34 cellular contexts compared by ENCODE assay signal in the genomic region with DNA sequence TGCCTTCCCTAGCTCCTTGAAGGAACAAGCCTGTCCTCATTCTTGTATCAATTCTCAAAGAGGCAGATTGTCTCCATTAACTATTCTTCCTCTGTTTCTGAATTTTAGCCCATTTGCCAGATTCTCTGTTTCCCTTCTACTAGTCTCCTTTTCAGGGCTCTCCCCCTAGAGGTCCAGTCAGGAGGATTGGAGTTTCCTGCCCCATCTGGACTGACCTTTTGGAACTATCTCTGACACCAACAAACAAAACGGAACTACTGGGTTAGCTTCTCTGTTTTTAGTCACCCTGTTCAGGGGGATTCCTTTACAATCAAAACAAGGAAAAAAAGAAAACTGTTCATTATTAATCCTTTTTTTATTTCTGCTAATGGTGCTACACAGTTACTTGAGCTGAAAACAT.
"Had no signal": no experiment of that assay in that cellular context is flagged by ENCODE, and none has a peak within 500 bp of the region (broad histone marks: within the 10 kb centered on the region; RNA-seq: fewer than 3 reads in every experiment).

No MANE protein-coding gene starts in this region.

- H3K36me3 Mint-ChIP-seq: brain had no signal

- H3K4me3 ChIP-seq: adrenal gland, cardiac muscle cell, MG63, PC-9 had no signal

- H3K36me3 ChIP-seq: adrenal gland, cardiac muscle cell, MG63 had no signal

- ATAC-seq: activated naive CD4-positive, alpha-beta T cell treated with anti-CD3 and anti-CD28 coated beads, Interleukin-2, amount 50 U/mL, for 72 hours; activated T-cell treated with anti-CD3 and anti-CD28 coated beads, Interleukin-2, amount 50 U/mL, for 4 hours; Right ventricle myocardium inferior had no signal

- H3K4me3 Mint-ChIP-seq: activated B cell treated with CpG ODN at 0.5 μM for 24 hours; activated CD4-positive, alpha-beta memory T cell treated with anti-CD3 and anti-CD28 coated beads for 36 hours; activated naive CD4-positive, alpha-beta T cell treated with anti-CD3 and anti-CD28 coated beads for 36 hours; activated T-cell treated with anti-CD3 and anti-CD28 coated beads, Interleukin-2, amount 50 U/mL, for 4 hours; activated T-helper 1 cell treated with anti-CD3 and anti-CD28 coated beads, Interleukin-12 subunit alpha, Interleukin-12 subunit beta, Interleukin-2, Interleukin-4 antibody, amounts not matched to agents 30 ng/mL and 10 ng/mL and 1 ng/mL, durations not matched to agents 14 hours and 24 hours and 36 hours; brain had no signal

- H3K9me3 ChIP-seq: adrenal gland, MG63 had no signal

- H3K4me2 ChIP-seq: PC-9 had no signal

- FAIRE-seq: RCC 7860 had no signal

- H3K27ac Mint-ChIP-seq: activated B cell treated with CpG ODN at 0.5 μM for 24 hours; activated CD4-positive, alpha-beta memory T cell treated with anti-CD3 and anti-CD28 coated beads for 36 hours; activated naive CD4-positive, alpha-beta T cell treated with anti-CD3 and anti-CD28 coated beads for 36 hours; activated naive CD4-positive, alpha-beta T cell treated with anti-CD3 and anti-CD28 coated beads, Interleukin-2, amount 50 U/mL, for 72 hours; activated T-helper 1 cell treated with anti-CD3 and anti-CD28 coated beads, Interleukin-12 subunit alpha, Interleukin-12 subunit beta, Interleukin-2, Interleukin-4 antibody, amounts not matched to agents 30 ng/mL and 10 ng/mL and 1 ng/mL, durations not matched to agents 14 hours and 24 hours and 36 hours; brain had no signal

- H3K4me1 ChIP-seq: adrenal gland had no signal

- H3K27me3 ChIP-seq: adrenal gland, cardiac muscle cell, MG63 had no signal

- H2AFZ ChIP-seq: PC-9 had no signal

- H3K27ac ChIP-seq: adrenal gland, cardiac muscle cell, PC-9, RWPE1, VCaP had no signal

- DNase-seq: activated B cell treated with CpG ODN at 0.5 μM for 24 hours; activated CD4-positive, alpha-beta memory T cell treated with anti-CD3 and anti-CD28 coated beads for 36 hours; activated CD4-positive, alpha-beta T cell treated with anti-CD3 and anti-CD28 coated beads for 4 hours; activated CD4-positive, alpha-beta T cell treated with anti-CD3 and anti-CD28 coated beads, Interleukin-2, amount 50 U/mL, for 1 hour; activated CD4-positive, CD25-positive, alpha-beta regulatory T cell treated with anti-CD3 and anti-CD28 coated beads, Interleukin-2, amount 50 U/mL, for 72 hours; activated CD8-positive, alpha-beta memory T cell treated with anti-CD3 and anti-CD28 coated beads, Interleukin-2, amount 50 U/mL, for 4 hours; activated gamma-delta T cell treated with Interleukin-2 at 50 U/mL for 16 hours; activated naive CD4-positive, alpha-beta T cell treated with anti-CD3 and anti-CD28 coated beads for 36 hours; activated T-cell treated with anti-CD3 and anti-CD28 coated beads for 4 hours; activated T-cell treated with anti-CD3 and anti-CD28 coated beads, Interleukin-2, amount 50 U/mL, for 4 hours; adrenal gland; MG63; NCI-H1048; NCI-H1105 treated with DMSO at 0.1 percent for 48 hours; NCI-H1436; NCI-H1694; NCI-H2029; NCI-H345; NCI-H524 treated with DMSO at 0.1 percent for 48 hours; NK-92 treated with Interleukin-12 subunit alpha and Interleukin-12 subunit beta, amount 100 ng/mL, for 24 hours; PC-9; SIG-M5; SW 1271; T-helper 1 cell; T-helper 2 cell; T-helper 9 cell had no signal

- H3K9me3 Mint-ChIP-seq: activated T-helper 1 cell treated with anti-CD3 and anti-CD28 coated beads, Interleukin-12 subunit alpha, Interleukin-12 subunit beta, Interleukin-2, Interleukin-4 antibody, amounts not matched to agents 30 ng/mL and 10 ng/mL and 1 ng/mL, durations not matched to agents 14 hours and 24 hours and 36 hours had no signal

- H3K4me1 Mint-ChIP-seq: activated B cell treated with CpG ODN at 0.5 μM for 24 hours had no signal
